In genomic region chr5:161897033-161897432, GRCh38 we compare ENCODE assay signal across 4 cellular contexts. TPM values are rescaled to one million over a fixed set of nuclear protein-coding genes. Genes with fewer than 3 reads are reported as not detected.
"Had no signal": no experiment of that assay in that cellular context is flagged by ENCODE, and none has a peak within 500 bp of the region (broad histone marks: within the 10 kb centered on the region; RNA-seq: fewer than 3 reads in every experiment).

No MANE protein-coding gene starts in this region.

- ATAC-seq: GM12878 had no signal

- H3K4me3 ChIP-seq: GM12878 had no signal

- DNase-seq: GDM1, GF-D8 had no signal

RNA-seq across cellular contexts. Expression of gene GABRA1, which starts 49.1 kb away (rescaled TPM):
- total RNA-seq: G401, GM12878 had no signal
- polyA plus RNA-seq: GM12878 had no signal
